9 cellular contexts compared by ENCODE assay signal in genomic region chr16:11675561-11676511, GRCh38. TPM values are rescaled to one million over a fixed set of nuclear protein-coding genes. Genes with fewer than 3 reads are reported as not detected.
A peak's percentile ranks its signal among the peaks of the same experiment; 100 is the strongest.
DNase-seq lines count a peak whose midpoint lies in the region; ATAC-seq, FAIRE-seq and TF ChIP-seq lines count a peak whose summit lies in the region.
"Had no signal": no experiment of that assay in that cellular context is flagged by ENCODE, and none has a peak within 500 bp of the region (broad histone marks: within the 10 kb centered on the region; RNA-seq: fewer than 3 reads in every experiment).

No MANE protein-coding gene starts in this region.

- no peak for TF ChIP-seq CTCF in bronchial epithelial cell (IDR thresholded peaks at IDR 0.05; ENCODE audit: insufficient read depth, low read length, severe bottlenecking)
- TF ChIP-seq CTCF in nephron progenitor cell (IDR thresholded peaks at IDR 0.05): no peak

- H3K36me3 ChIP-seq in MG63 (peaks cover 56% of the 10 kb centered on the region), bronchial epithelial cell (ENCODE audit: control insufficient read depth, insufficient read depth, low read length) (peaks cover 17% of the 10 kb centered on the region)

- H3K4me3 Mint-ChIP-seq in nephron progenitor cell: no peak overlapping the region
- no peak overlapping the region for H3K4me3 Mint-ChIP-seq in effector memory CD8-positive, alpha-beta T cell

- peak overlapping the region; percentile 51 for H3K27ac Mint-ChIP-seq in nephron progenitor cell
- no peak overlapping the region for H3K27ac Mint-ChIP-seq in effector memory CD8-positive, alpha-beta T cell

- no peaks in the 10 kb centered on the region for H3K9me3 ChIP-seq in MG63

- H3K4me3 ChIP-seq in MG63 (no peak overlapping the region), bronchial epithelial cell (ENCODE audit: low read depth, low read length) (no peak overlapping the region)
- H3K4me3 ChIP-seq: lung had no signal

- ATAC-seq in GM21367 (IDR thresholded peaks at IDR 0.05; ENCODE audit: unreplicated experiment) (no peak), GM18861 (IDR thresholded peaks at IDR 0.05; ENCODE audit: unreplicated experiment) (no peak)
- ATAC-seq in effector memory CD8-positive, alpha-beta T cell (replicated peaks): no peak

- peak; percentile 82 for DNase-seq in Caki2 (ENCODE audit: low read depth)
- DNase-seq in MG63: peak; percentile 33
- DNase-seq in bronchial epithelial cell (ENCODE audit: low read depth): peak; percentile 46
- no peak for DNase-seq in nephron progenitor cell
- no peak for DNase-seq in NCI-H1694 (lab: John Stamatoyannopoulos, UW)
- DNase-seq in effector memory CD8-positive, alpha-beta T cell: no peak

- peaks cover 21% of the 10 kb centered on the region for H3K36me3 Mint-ChIP-seq in nephron progenitor cell (ENCODE audit: low read depth)
- H3K36me3 Mint-ChIP-seq in effector memory CD8-positive, alpha-beta T cell (ENCODE audit: insufficient read depth): peaks cover 67% of the 10 kb centered on the region

- peaks cover 37% of the 10 kb centered on the region for H3K4me1 Mint-ChIP-seq in nephron progenitor cell
- H3K4me1 Mint-ChIP-seq in effector memory CD8-positive, alpha-beta T cell (ENCODE audit: low read depth in 2 of 2): peaks cover 18 to 25% of the 10 kb centered on the region in 2 donors

- FAIRE-seq in bronchial epithelial cell (lab: Jason Lieb, UNC): no peak

- H3K27me3 Mint-ChIP-seq in nephron progenitor cell (ENCODE audit: low read depth, poor library complexity): no peaks in the 10 kb centered on the region
- H3K27me3 Mint-ChIP-seq in effector memory CD8-positive, alpha-beta T cell: no peaks in the 10 kb centered on the region

- no peaks in the 10 kb centered on the region for H3K9me3 Mint-ChIP-seq in nephron progenitor cell
- no peaks in the 10 kb centered on the region for H3K9me3 Mint-ChIP-seq in effector memory CD8-positive, alpha-beta T cell

- in situ Hi-C loops in Caki2 (cut with HindIII; ENCODE audit: low pct_unique_long_range_greater_than_20kb, low sequenced_read_pairs): no loop called here

- H3K27me3 ChIP-seq in MG63 (no peaks in the 10 kb centered on the region), bronchial epithelial cell (ENCODE audit: control insufficient read depth, insufficient read depth, low read length) (no peaks in the 10 kb centered on the region)

RNA-seq across cellular contexts. Expression of gene SNN, which starts 7.6 kb away (rescaled TPM):
- 17.4 and 17.7 TPM in 2 replicates for total RNA-seq in Caki2 (2014; rRNA removed; shearing (Covaris generic); ENCODE audit: low replicate concordance)
- 11.8 and 18.8 TPM in 2 replicates for total RNA-seq in MG63 (2014; rRNA removed; shearing (Covaris generic); ENCODE audit: low replicate concordance)
- total RNA-seq in bronchial epithelial cell: 27.6 and 31.9 TPM in 2 replicates

Comparison
In these comparisons a context has a peak if more than half of its experiments do, and no peak if none do; other contexts are left out.
1. DNase-seq: peak in Caki2 (single experiment), MG63 (single experiment) and bronchial epithelial cell (single experiment); none in nephron progenitor cell (single experiment), NCI-H1694 (single experiment) and effector memory CD8-positive, alpha-beta T cell (0 of 3).